Comparison of ENCODE assay signal across 10 cellular contexts in the genomic region with DNA sequence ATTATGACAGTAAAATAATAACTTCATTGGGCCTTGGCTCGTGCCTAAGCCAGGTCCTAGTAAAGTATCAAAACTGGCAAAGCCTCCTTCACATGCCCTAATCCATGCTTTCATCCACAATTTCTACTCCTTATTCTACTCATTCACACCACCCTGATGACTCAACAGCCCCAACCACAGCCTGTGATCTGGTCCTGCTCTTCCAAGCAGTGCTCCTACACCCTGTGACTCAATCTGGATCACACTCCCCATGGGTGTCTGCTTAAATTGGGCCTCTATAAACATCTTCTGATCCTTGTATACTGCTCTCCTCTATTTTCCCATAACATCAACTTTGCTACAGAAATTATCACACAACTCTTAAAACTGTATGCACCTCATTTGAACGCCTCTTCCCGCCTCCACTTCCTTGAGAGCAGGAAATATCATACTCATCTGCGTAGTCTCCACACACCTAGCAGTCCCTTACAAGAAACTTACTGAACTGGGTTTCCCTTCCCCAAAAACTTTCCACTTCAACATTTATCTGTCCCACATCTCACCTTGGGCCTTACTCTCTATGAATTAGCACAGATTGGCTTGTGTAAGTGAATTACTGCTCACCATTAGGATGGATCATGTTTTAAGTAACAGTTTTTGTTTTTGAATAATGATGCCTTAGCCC. TPM values are rescaled to one million over a fixed set of nuclear protein-coding genes. Genes with fewer than 3 reads are reported as not detected.
A peak's percentile ranks its signal among the peaks of the same experiment; 100 is the strongest.
DNase-seq lines count a peak whose midpoint lies in the region; ATAC-seq and TF ChIP-seq lines count a peak whose summit lies in the region.
"Had no signal": no experiment of that assay in that cellular context is flagged by ENCODE, and none has a peak within 500 bp of the region (broad histone marks: within the 10 kb centered on the region; RNA-seq: fewer than 3 reads in every experiment).

No MANE protein-coding gene starts in this region.

- peaks cover 41% of the 10 kb centered on the region for H3K36me3 Mint-ChIP-seq in activated T-helper 1 cell treated with anti-CD3 and anti-CD28 coated beads, Interleukin-12 subunit alpha, Interleukin-12 subunit beta, Interleukin-2, Interleukin-4 antibody, amounts not matched to agents 30 ng/mL and 10 ng/mL and 1 ng/mL, durations not matched to agents 14 hours and 24 hours and 36 hours (ENCODE audit: low read depth)
- peaks cover 38% of the 10 kb centered on the region for H3K36me3 Mint-ChIP-seq in nephron progenitor cell (ENCODE audit: low read depth)

- H3K4me3 Mint-ChIP-seq in activated T-helper 1 cell treated with anti-CD3 and anti-CD28 coated beads, Interleukin-12 subunit alpha, Interleukin-12 subunit beta, Interleukin-2, Interleukin-4 antibody, amounts not matched to agents 30 ng/mL and 10 ng/mL and 1 ng/mL, durations not matched to agents 14 hours and 24 hours and 36 hours, result peak overlapping the region; percentile 12
- H3K4me3 Mint-ChIP-seq in nephron progenitor cell, result no peak overlapping the region

- H3K9me3 Mint-ChIP-seq in activated T-helper 1 cell treated with anti-CD3 and anti-CD28 coated beads, Interleukin-12 subunit alpha, Interleukin-12 subunit beta, Interleukin-2, Interleukin-4 antibody, amounts not matched to agents 30 ng/mL and 10 ng/mL and 1 ng/mL, durations not matched to agents 14 hours and 24 hours and 36 hours, result no peaks in the 10 kb centered on the region
- H3K9me3 Mint-ChIP-seq in nephron progenitor cell, result no peaks in the 10 kb centered on the region

- peaks cover 22% of the 10 kb centered on the region for H3K4me1 Mint-ChIP-seq in activated T-helper 1 cell treated with anti-CD3 and anti-CD28 coated beads, Interleukin-12 subunit alpha, Interleukin-12 subunit beta, Interleukin-2, Interleukin-4 antibody, amounts not matched to agents 30 ng/mL and 10 ng/mL and 1 ng/mL, durations not matched to agents 14 hours and 24 hours and 36 hours (ENCODE audit: low read depth)
- no peaks in the 10 kb centered on the region for H3K4me1 Mint-ChIP-seq in nephron progenitor cell

- no peak for TF ChIP-seq CTCF in nephron progenitor cell (IDR thresholded peaks at IDR 0.05)

- ATAC-seq in GM18519 (IDR thresholded peaks at IDR 0.05; ENCODE audit: low FRiP score, unreplicated experiment), result peak; percentile 43
- peak; percentile 36 for ATAC-seq in HG02798 (IDR thresholded peaks at IDR 0.05; ENCODE audit: poor library complexity, unreplicated experiment)
- no peak for ATAC-seq in Right ventricle myocardium superior (ENCODE audit: poor library complexity)
- ATAC-seq: left colon had no signal

- DNase-seq in activated T-helper 1 cell treated with anti-CD3 and anti-CD28 coated beads, Interleukin-12 subunit alpha, Interleukin-12 subunit beta, Interleukin-2, Interleukin-4 antibody, amounts not matched to agents 30 ng/mL and 10 ng/mL and 1 ng/mL, durations not matched to agents 14 hours and 24 hours and 36 hours (ENCODE audit: low spot score), result no peak
- DNase-seq in nephron progenitor cell (no peak), midbrain (lab: John Stamatoyannopoulos, UW) (no peak), DMS153 (lab: John Stamatoyannopoulos, UW) (no peak), Right ventricle myocardium superior (no peak), DMS 273 (lab: John Stamatoyannopoulos, UW; ENCODE audit: unreplicated experiment) (no peak)
- DNase-seq: left colon, SHP77 had no signal

- H3K27me3 Mint-ChIP-seq in activated T-helper 1 cell treated with anti-CD3 and anti-CD28 coated beads, Interleukin-12 subunit alpha, Interleukin-12 subunit beta, Interleukin-2, Interleukin-4 antibody, amounts not matched to agents 30 ng/mL and 10 ng/mL and 1 ng/mL, durations not matched to agents 14 hours and 24 hours and 36 hours (ENCODE audit: insufficient read depth), result no peaks in the 10 kb centered on the region
- peaks cover 2% of the 10 kb centered on the region for H3K27me3 Mint-ChIP-seq in nephron progenitor cell (ENCODE audit: low read depth, poor library complexity)

- peak overlapping the region; percentile 80 for H3K27ac Mint-ChIP-seq in activated T-helper 1 cell treated with anti-CD3 and anti-CD28 coated beads, Interleukin-12 subunit alpha, Interleukin-12 subunit beta, Interleukin-2, Interleukin-4 antibody, amounts not matched to agents 30 ng/mL and 10 ng/mL and 1 ng/mL, durations not matched to agents 14 hours and 24 hours and 36 hours
- peak overlapping the region; percentile 3 for H3K27ac Mint-ChIP-seq in nephron progenitor cell

- intact Hi-C loops in activated T-helper 1 cell treated with anti-CD3 and anti-CD28 coated beads, Interleukin-12 subunit alpha, Interleukin-12 subunit beta, Interleukin-2, Interleukin-4 antibody, amounts not matched to agents 30 ng/mL and 10 ng/mL and 1 ng/mL, durations not matched to agents 14 hours and 24 hours and 36 hours (cut with micrococcal nuclease), result loop anchor here (1.0 to 10.0 kb wide), 6 partner anchors 16 to 921 kb away; a partner anchor contains a TSS
- intact Hi-C loops in Right ventricle myocardium superior (cut with DNase I), result no loop called here

RNA-seq across cellular contexts. Expression of a gene that starts 15.9 kb away (rescaled TPM):
- total RNA-seq in activated T-helper 1 cell treated with anti-CD3 and anti-CD28 coated beads, Interleukin-12 subunit alpha, Interleukin-12 subunit beta, Interleukin-2, Interleukin-4 antibody, amounts not matched to agents 30 ng/mL and 10 ng/mL and 1 ng/mL, durations not matched to agents 14 hours and 24 hours and 36 hours, result 69.5 and 72.2 TPM in 2 replicates
- total RNA-seq in Right ventricle myocardium superior, result 20.0 TPM

RNA-seq across cellular contexts. Expression of a gene that starts 25.6 kb away (rescaled TPM):
- total RNA-seq in activated T-helper 1 cell treated with anti-CD3 and anti-CD28 coated beads, Interleukin-12 subunit alpha, Interleukin-12 subunit beta, Interleukin-2, Interleukin-4 antibody, amounts not matched to agents 30 ng/mL and 10 ng/mL and 1 ng/mL, durations not matched to agents 14 hours and 24 hours and 36 hours, result 0.18 and 0.42 TPM in 2 replicates
- not detected for total RNA-seq in Right ventricle myocardium superior
- total RNA-seq: left colon had no signal
